Comparison of ENCODE assay signal across 13 cellular contexts in the genomic region with DNA sequence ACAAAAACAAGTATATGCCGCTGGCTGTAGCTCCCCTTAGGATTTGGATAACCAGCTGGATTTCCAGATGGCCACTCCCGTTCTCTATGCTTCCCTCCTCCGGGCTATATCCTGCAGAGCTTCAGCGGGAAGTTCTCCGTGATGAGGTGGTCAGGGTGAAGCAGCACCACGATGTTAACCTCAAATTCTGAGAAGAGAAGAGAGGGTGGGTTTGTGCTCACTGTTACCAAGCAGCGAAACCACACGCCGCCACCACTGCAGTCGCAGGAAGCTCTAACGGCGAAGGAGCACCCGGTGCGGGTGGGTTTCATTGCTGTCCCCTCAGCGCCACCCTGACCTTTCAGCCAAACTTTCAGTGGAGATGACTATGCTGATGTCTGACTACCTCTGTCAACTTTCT. TPM values are rescaled to one million over a fixed set of nuclear protein-coding genes. Genes with fewer than 3 reads are reported as not detected.
DNase-seq lines count a peak whose midpoint lies in the region; ATAC-seq and TF ChIP-seq lines count a peak whose summit lies in the region.
"Had no signal": no experiment of that assay in that cellular context is flagged by ENCODE, and none has a peak within 500 bp of the region (broad histone marks: within the 10 kb centered on the region; RNA-seq: fewer than 3 reads in every experiment).

No MANE protein-coding gene starts in this region.

- H3K4me1 ChIP-seq in DND-41 (ENCODE audit: insufficient read depth, low read length) (peaks cover 58% of the 10 kb centered on the region), tibial artery (peaks cover 0 to 10% (median 0%) of the 10 kb centered on the region in 4 donors)

- peak overlapping the region; percentile 73 for H3K4me3 Mint-ChIP-seq in activated CD4-positive, alpha-beta T cell treated with anti-CD3 and anti-CD28 coated beads, Interleukin-2, amount 10 ng/mL, durations not matched to agents 24 days and 14 days
- H3K4me3 Mint-ChIP-seq in activated naive CD4-positive, alpha-beta T cell treated with anti-CD3 and anti-CD28 coated beads for 36 hours: peak overlapping the region; percentile 59

- DNase-seq in DND-41 (peak; percentile 84), tibial artery (no peak), left colon (no peak), occipital lobe (lab: John Stamatoyannopoulos, UW) (no peak), SIG-M5 treated with dmso at 0.1 percent for 504 hours (lab: John Stamatoyannopoulos, UW; ENCODE audit: unreplicated experiment) (no peak)
- DNase-seq in activated CD4-positive, alpha-beta T cell treated with anti-CD3 and anti-CD28 coated beads, Interleukin-2, amount 10 ng/mL, durations not matched to agents 24 days and 14 days: peak; percentile 89
- DNase-seq in activated naive CD4-positive, alpha-beta T cell treated with anti-CD3 and anti-CD28 coated beads for 36 hours: peak; percentile 74
- DNase-seq in stimulated activated CD4-positive, alpha-beta T cell treated with anti-CD3 and anti-CD28 coated beads, Interleukin-4, amount 100 ng/mL, for 1 hour: peak; percentile 40
- DNase-seq: NCI-H510A, SW 1271 had no signal

- H4K20me1 ChIP-seq in DND-41 (ENCODE audit: insufficient read depth, low read length): peaks cover 26% of the 10 kb centered on the region

- H3K27ac ChIP-seq in DND-41 (ENCODE audit: low read length) (peak overlapping the region; percentile 87), tibial artery (no peak overlapping the region)
- H3K27ac ChIP-seq: ascending aorta, epithelial cell of prostate, KMS-11 had no signal

- peak overlapping the region; percentile 63 for H3K4me2 ChIP-seq in DND-41 (ENCODE audit: insufficient read depth, low read length)
- H3K4me2 ChIP-seq: KMS-11 had no signal

- H3K79me2 ChIP-seq in DND-41 (ENCODE audit: insufficient read depth, low read length): peaks cover 78% of the 10 kb centered on the region

- ATAC-seq in DND-41 (ENCODE audit: insufficient read depth, low read depth) (peak; percentile 73), left colon (no peak)

- peak overlapping the region; percentile 41 for H3K9ac ChIP-seq in DND-41 (ENCODE audit: low read depth, low read length)
- H3K9ac ChIP-seq: KMS-11 had no signal

- peaks cover 62% of the 10 kb centered on the region for H3K36me3 Mint-ChIP-seq in activated CD4-positive, alpha-beta T cell treated with anti-CD3 and anti-CD28 coated beads, Interleukin-2, amount 10 ng/mL, durations not matched to agents 24 days and 14 days (ENCODE audit: low read depth)
- H3K36me3 Mint-ChIP-seq in activated naive CD4-positive, alpha-beta T cell treated with anti-CD3 and anti-CD28 coated beads for 36 hours (ENCODE audit: low read depth): peaks cover 45% of the 10 kb centered on the region

- no peaks in the 10 kb centered on the region for H3K9me3 ChIP-seq in DND-41 (ENCODE audit: insufficient read depth, low read length, severe bottlenecking)
- H3K9me3 ChIP-seq in tibial artery: no peaks in the 10 kb centered on the region
- H3K9me3 ChIP-seq: ascending aorta had no signal

- CTCF ChIA-PET in activated naive CD4-positive, alpha-beta T cell treated with anti-CD3 and anti-CD28 coated beads for 36 hours (lab: Charles Lee): interaction anchor here (0.6 kb wide), 1 partner anchor 64 kb away, joined by 3 read pairs; no protein-coding TSS in a partner anchor

- H3K27me3 Mint-ChIP-seq in activated CD4-positive, alpha-beta T cell treated with anti-CD3 and anti-CD28 coated beads, Interleukin-2, amount 10 ng/mL, durations not matched to agents 24 days and 14 days: peaks cover 2% of the 10 kb centered on the region
- H3K27me3 Mint-ChIP-seq in activated naive CD4-positive, alpha-beta T cell treated with anti-CD3 and anti-CD28 coated beads for 36 hours (ENCODE audit: low read depth): no peaks in the 10 kb centered on the region

- H2AFZ ChIP-seq in DND-41 (ENCODE audit: low read depth, low read length): no peak overlapping the region

- intact Hi-C loops in activated CD4-positive, alpha-beta T cell treated with anti-CD3 and anti-CD28 coated beads, Interleukin-2, amount 10 ng/mL, durations not matched to agents 24 days and 14 days (cut with micrococcal nuclease): loop anchor here (1.0 to 10.0 kb wide), 2 partner anchors 33 to 151 kb away; partner anchors contain the start of genes PIGP and TTC3
- intact Hi-C loops in activated naive CD4-positive, alpha-beta T cell treated with anti-CD3 and anti-CD28 coated beads for 36 hours (cut with micrococcal nuclease): no loop called here
- intact Hi-C loops in tibial artery (cut with DNase I; ENCODE audit: low total_unique reads) (no loop called here), left colon (cut with DNase I, micrococcal nuclease) (no loop called here)

- H3K36me3 ChIP-seq in DND-41 (ENCODE audit: insufficient read depth, low read length) (peaks cover 67% of the 10 kb centered on the region), tibial artery (peaks cover 53 to 68% (median 66%) of the 10 kb centered on the region in 3 donors)

- H3K27me3 ChIP-seq in DND-41 (ENCODE audit: insufficient read depth, low read length, poor library complexity): no peaks in the 10 kb centered on the region
- H3K27me3 ChIP-seq in tibial artery: no peaks in the 10 kb centered on the region
- H3K27me3 ChIP-seq: ascending aorta had no signal

- peak overlapping the region; percentile 80 for H3K27ac Mint-ChIP-seq in activated CD4-positive, alpha-beta T cell treated with anti-CD3 and anti-CD28 coated beads, Interleukin-2, amount 10 ng/mL, durations not matched to agents 24 days and 14 days
- peak overlapping the region; percentile 75 for H3K27ac Mint-ChIP-seq in activated naive CD4-positive, alpha-beta T cell treated with anti-CD3 and anti-CD28 coated beads for 36 hours

- H3K4me3 ChIP-seq in DND-41 (ENCODE audit: low read depth in 1 of 2, low read length in 2 of 2): peak overlapping the region in 1 of 2 experiments; percentile 44; a peak in 2 of 4 replicates
- H3K4me3 ChIP-seq in tibial artery: no peak overlapping the region
- H3K4me3 ChIP-seq: ascending aorta had no signal

- TF ChIP-seq CTCF in DND-41 (IDR thresholded peaks at IDR 0.05; ENCODE audit: borderline replicate concordance, extremely low read depth, low read length, poor library complexity, severe bottlenecking) (no peak), tibial artery (IDR thresholded peaks at IDR 0.05) (no peak)

- H3K9me3 Mint-ChIP-seq in activated CD4-positive, alpha-beta T cell treated with anti-CD3 and anti-CD28 coated beads, Interleukin-2, amount 10 ng/mL, durations not matched to agents 24 days and 14 days: no peaks in the 10 kb centered on the region
- H3K9me3 Mint-ChIP-seq in activated naive CD4-positive, alpha-beta T cell treated with anti-CD3 and anti-CD28 coated beads for 36 hours: peaks cover 2% of the 10 kb centered on the region

- peaks cover 43% of the 10 kb centered on the region for H3K4me1 Mint-ChIP-seq in activated CD4-positive, alpha-beta T cell treated with anti-CD3 and anti-CD28 coated beads, Interleukin-2, amount 10 ng/mL, durations not matched to agents 24 days and 14 days
- H3K4me1 Mint-ChIP-seq in activated naive CD4-positive, alpha-beta T cell treated with anti-CD3 and anti-CD28 coated beads for 36 hours (ENCODE audit: low read depth): peaks cover 47% of the 10 kb centered on the region

RNA-seq across cellular contexts. Expression of gene VPS26C, which starts 41.7 kb away (rescaled TPM):
- 52.8 and 60.0 TPM in 2 replicates for total RNA-seq in activated CD4-positive, alpha-beta T cell treated with anti-CD3 and anti-CD28 coated beads, Interleukin-2, amount 10 ng/mL, durations not matched to agents 24 days and 14 days
- 10 to 100 TPM; 50.1 to 51.0 TPM for total RNA-seq in activated naive CD4-positive, alpha-beta T cell treated with anti-CD3 and anti-CD28 coated beads for 36 hours
- total RNA-seq in left colon (10 to 100 TPM; 67.8 to 69.6 TPM), occipital lobe (46.8 TPM)

Comparison
In these comparisons a context has a peak if more than half of its experiments do, and no peak if none do; other contexts are left out.
1. DNase-seq: peak in DND-41 (single experiment), activated CD4-positive, alpha-beta T cell treated with anti-CD3 and anti-CD28 coated beads, Interleukin-2, amount 10 ng/mL, durations not matched to agents 24 days and 14 days (single experiment), activated naive CD4-positive, alpha-beta T cell treated with anti-CD3 and anti-CD28 coated beads for 36 hours (single experiment) and stimulated activated CD4-positive, alpha-beta T cell treated with anti-CD3 and anti-CD28 coated beads, Interleukin-4, amount 100 ng/mL, for 1 hour (single experiment); none in tibial artery (0 of 2), left colon (0 of 2), occipital lobe (single experiment) and SIG-M5 treated with dmso at 0.1 percent for 504 hours (single experiment).